1 cellular context compared by ENCODE assay signal in genomic region chr15:65184305-65184943, GRCh38.
TF ChIP-seq lines count a peak whose summit lies in the region.

No MANE protein-coding gene starts in this region.

TF ChIP-seq in GM23338, 12 proteins besides CTCF, POLR2A, EP300 and RAD21 (continued from another document):
- TF ChIP-seq ZNF462 (CRISPR knock-in tag; IDR thresholded peaks at IDR 0.05) (no peak), NANOG (IDR thresholded peaks at IDR 0.05; ENCODE audit: borderline replicate concordance) (no peak), ETS1 (IDR thresholded peaks at IDR 0.05) (no peak)
